Comparison of ENCODE assay signal across 12 cellular contexts in genomic region chr2:9639000-9639602, GRCh38. TPM values are rescaled to one million over a fixed set of nuclear protein-coding genes. Genes with fewer than 3 reads are reported as not detected.
DNase-seq lines count a peak whose midpoint lies in the region; ATAC-seq and TF ChIP-seq lines count a peak whose summit lies in the region.
"Had no signal": no experiment of that assay in that cellular context is flagged by ENCODE, and none has a peak within 500 bp of the region (broad histone marks: within the 10 kb centered on the region; RNA-seq: fewer than 3 reads in every experiment).

No MANE protein-coding gene starts in this region.

- H3K4me1 Mint-ChIP-seq in osteocyte (ENCODE audit: unreplicated experiment): peaks cover 52% of the 10 kb centered on the region

- H3K36me3 Mint-ChIP-seq in osteocyte (ENCODE audit: unreplicated experiment): no peaks in the 10 kb centered on the region

- ATAC-seq in Right ventricle myocardium inferior (peak; percentile 60), HG03175 (IDR thresholded peaks at IDR 0.05; ENCODE audit: unreplicated experiment) (no peak), HG03280 (IDR thresholded peaks at IDR 0.05; ENCODE audit: unreplicated experiment) (no peak)

- H3K27ac Mint-ChIP-seq in osteocyte (ENCODE audit: unreplicated experiment): peak overlapping the region; percentile 76

- peak overlapping the region; percentile 22 for H3K4me3 ChIP-seq in fibroblast of villous mesenchyme (ENCODE audit: low read depth, low read length)
- H3K4me3 ChIP-seq: esophagus squamous epithelium had no signal

- DNase-seq in Right ventricle myocardium inferior (ENCODE audit: missing footprints) (no peak), cardiac septum (ENCODE audit: low spot score) (no peak), fibroblast of villous mesenchyme (ENCODE audit: low read depth) (peak; percentile 45), osteocyte (ENCODE audit: extremely low spot score, unreplicated experiment) (no peak), activated gamma-delta T cell treated with Interleukin-2 at 50 U/mL for 16 hours (no peak), NCI-H345 (lab: John Stamatoyannopoulos, UW) (no peak)
- DNase-seq: esophagus squamous epithelium; NCI-H1436 treated with DMSO at 0.1 percent for 48 hours; stimulated activated CD4-positive, alpha-beta T cell treated with anti-CD3 and anti-CD28 coated beads, Interleukin-1b, Interleukin-23, amount 100 ng/mL, for 48 hours; stimulated activated naive CD4-positive, alpha-beta T cell treated with Interleukin-2 at 50 U/mL for 16 hours had no signal

- TF ChIP-seq CTCF in fibroblast of villous mesenchyme (IDR thresholded peaks at IDR 0.05; ENCODE audit: insufficient read depth, low read depth, low read length) (no peak), osteocyte (IDR thresholded peaks at IDR 0.05) (no peak)

- no peaks in the 10 kb centered on the region for H3K9me3 Mint-ChIP-seq in osteocyte (ENCODE audit: unreplicated experiment)

- intact Hi-C loops in Right ventricle myocardium inferior (cut with DNase I): no loop called here
- intact Hi-C loops in cardiac septum (cut with DNase I): no loop called here

- H3K4me3 Mint-ChIP-seq in osteocyte (ENCODE audit: unreplicated experiment): peak overlapping the region; percentile 42

- no peaks in the 10 kb centered on the region for H3K27me3 Mint-ChIP-seq in osteocyte (ENCODE audit: unreplicated experiment)

RNA-seq across cellular contexts. Expression of gene YWHAQ, which starts 8.3 kb away (rescaled TPM):
- total RNA-seq in Right ventricle myocardium inferior (116 TPM), cardiac septum (299 TPM), fibroblast of villous mesenchyme (260 and 283 TPM in 2 replicates), osteocyte (296 and 307 TPM in 2 replicates)
